22 cellular contexts compared by ENCODE assay signal in genomic region chr14:37968664-37969225, GRCh38.
A peak's percentile ranks its signal among the peaks of the same experiment; 100 is the strongest.
DNase-seq lines count a peak whose midpoint lies in the region; ATAC-seq, FAIRE-seq and TF ChIP-seq lines count a peak whose summit lies in the region.
"Had no signal": no experiment of that assay in that cellular context is flagged by ENCODE, and none has a peak within 500 bp of the region (broad histone marks: within the 10 kb centered on the region; RNA-seq: fewer than 3 reads in every experiment).

No MANE protein-coding gene starts in this region.

- peak; percentile 40 to 46 for DNase-seq in Caco-2
- DNase-seq in OCI-LY7 (ENCODE audit: low spot score) = no peak
- peak; percentile 12 for DNase-seq in bronchial epithelial cell (ENCODE audit: low read depth)
- DNase-seq in pancreas = no peak
- no peak for DNase-seq in activated T-cell treated with anti-CD3 and anti-CD28 coated beads for 4 hours
- DNase-seq in pons (ENCODE audit: low spot score) = no peak
- no peak for DNase-seq in GF-D8 (lab: John Stamatoyannopoulos, UW)
- no peak for DNase-seq in SHP77 treated with DMSO at 0.1 percent for 48 hours (lab: John Stamatoyannopoulos, UW)
- DNase-seq: 8988T; Calu3; CD4-positive, alpha-beta memory T cell; GOT3; H7; HFFc6; IMR-90 had no signal

- no peaks in the 10 kb centered on the region for H3K9me2 ChIP-seq in OCI-LY7 (ENCODE audit: insufficient read depth, low read length)

- intact Hi-C loops in Caco-2 (cut with micrococcal nuclease; ENCODE audit: unreplicated experiment) (loop anchor here (1.0 to 10.0 kb wide), 4 partner anchors 31 to 1056 kb away; partner anchors contain the start of gene SSTR1), OCI-LY7 (cut with micrococcal nuclease; ENCODE audit: unreplicated experiment) (no loop called here), pancreas (cut with DNase I) (no loop called here)

- H2AFZ ChIP-seq in OCI-LY7 (ENCODE audit: low read length) = peak overlapping the region; percentile 42; the same call in 1 of the 2 replicates

- H3K4me3 ChIP-seq in Caco-2 (ENCODE audit: low read depth, low read length) = no peak overlapping the region
- H3K4me3 ChIP-seq in OCI-LY7 (ENCODE audit: low read depth, low read length, poor library complexity, severe bottlenecking) = no peak overlapping the region
- H3K4me3 ChIP-seq in bronchial epithelial cell (ENCODE audit: low read depth, low read length) = no peak overlapping the region
- H3K4me3 ChIP-seq in pancreas = no peak overlapping the region
- H3K4me3 ChIP-seq: BLaER1 had no signal

- H4K20me1 ChIP-seq in OCI-LY7 (ENCODE audit: insufficient read depth, low read length) = no peaks in the 10 kb centered on the region
- H4K20me1 ChIP-seq: BLaER1 had no signal

- peak; percentile 71 to 79 (median 74) for ATAC-seq in pancreas
- ATAC-seq: HCT116 had no signal

- CTCF ChIA-PET in Caco-2 (lab: Charles Lee) = interaction anchor here (0.6 kb wide), 1 partner anchor 240 kb away, joined by 3 read pairs; no protein-coding TSS in a partner anchor
- CTCF ChIA-PET in OCI-LY7 (lab: Charles Lee; ENCODE audit: unreplicated experiment) = no interaction called here

- no peaks in the 10 kb centered on the region for H3K27me3 ChIP-seq in Caco-2 (replicated peaks; ENCODE audit: control insufficient read depth, insufficient read depth, low read length)
- no peaks in the 10 kb centered on the region for H3K27me3 ChIP-seq in bronchial epithelial cell (ENCODE audit: control insufficient read depth, insufficient read depth, low read length)
- no peaks in the 10 kb centered on the region for H3K27me3 ChIP-seq in pancreas
- H3K27me3 ChIP-seq: BLaER1 had no signal

- H3K36me3 Mint-ChIP-seq in Caco-2 (ENCODE audit: insufficient read depth, unreplicated experiment) = no peaks in the 10 kb centered on the region
- H3K36me3 Mint-ChIP-seq: CD14-positive monocyte; CD4-positive, alpha-beta memory T cell had no signal

- no peak overlapping the region for H3K4me2 ChIP-seq in OCI-LY7 (ENCODE audit: low read length)
- H3K4me2 ChIP-seq: BLaER1 had no signal

- H3K4me3 Mint-ChIP-seq in Caco-2 (ENCODE audit: unreplicated experiment) = no peak overlapping the region
- H3K4me3 Mint-ChIP-seq: CD14-positive monocyte; CD4-positive, alpha-beta memory T cell; HFFc6 had no signal

- POLR2A ChIA-PET in Caco-2 (lab: Charles Lee) (interaction anchor here (0.6 kb wide), 1 partner anchor 383 kb away, joined by 8 read pairs; no protein-coding TSS in a partner anchor), OCI-LY7 (lab: Charles Lee) (interaction anchor here (0.7 to 0.8 kb wide), 3 partner anchors 11 to 635 kb away, joined by 4 to 11 read pairs (median 5); no protein-coding TSS in a partner anchor)

- H3K9me3 ChIP-seq in Caco-2 (peaks cover 3% of the 10 kb centered on the region; the same call in 1 of the 2 replicates), OCI-LY7 (ENCODE audit: low read length) (peaks cover 6% of the 10 kb centered on the region; the same call in 1 of the 2 replicates), pancreas (no peaks in the 10 kb centered on the region)
- H3K9me3 ChIP-seq: BLaER1 had no signal

- TF ChIP-seq CTCF in Caco-2 (IDR thresholded peaks at IDR 0.05; ENCODE audit: insufficient read depth in 1 of 2, low read depth in 1 of 2, low read length in 1 of 2, severe bottlenecking in 1 of 2, unreplicated experiment in 1 of 2) = no peak
- no peak for TF ChIP-seq CTCF in OCI-LY7 (conservative IDR thresholded peaks at IDR 0.05; ENCODE audit: low read length)
- no peak for TF ChIP-seq CTCF in bronchial epithelial cell (IDR thresholded peaks at IDR 0.05; ENCODE audit: insufficient read depth, low read length, severe bottlenecking)
- no peak for TF ChIP-seq CTCF in pancreas (IDR thresholded peaks at IDR 0.05)

- no peaks in the 10 kb centered on the region for H3K27me3 Mint-ChIP-seq in Caco-2 (ENCODE audit: insufficient read depth, unreplicated experiment)

- H3K4me1 ChIP-seq in Caco-2 = peaks cover 32% of the 10 kb centered on the region
- peaks cover 14% of the 10 kb centered on the region for H3K4me1 ChIP-seq in OCI-LY7 (ENCODE audit: insufficient read depth, low read length, poor library complexity, severe bottlenecking)
- peaks cover 20 to 26% (median 24%) of the 10 kb centered on the region in 3 donors for H3K4me1 ChIP-seq in pancreas
- H3K4me1 ChIP-seq: BLaER1 had no signal

- H3K36me3 ChIP-seq in Caco-2 (ENCODE audit: control insufficient read depth, insufficient read depth, low read length) = no peaks in the 10 kb centered on the region; the same call in 1 of the 2 replicates
- no peaks in the 10 kb centered on the region for H3K36me3 ChIP-seq in OCI-LY7 (ENCODE audit: insufficient read depth, low read length)
- H3K36me3 ChIP-seq in bronchial epithelial cell (ENCODE audit: control insufficient read depth, insufficient read depth, low read length) = no peaks in the 10 kb centered on the region
- H3K36me3 ChIP-seq in pancreas = no peaks in the 10 kb centered on the region
- H3K36me3 ChIP-seq: BLaER1 had no signal

- no TSS peak for BruUV-seq in Caco-2 (replicated peaks; lab: Mats Ljungman, UMichigan)
- no TSS peak for BruUV-seq in OCI-LY7 (replicated peaks; lab: Mats Ljungman, UMichigan)

- H3K27ac Mint-ChIP-seq in Caco-2 (ENCODE audit: unreplicated experiment) = no peak overlapping the region
- H3K27ac Mint-ChIP-seq: CD14-positive monocyte; CD4-positive, alpha-beta memory T cell; HFFc6 had no signal

- H3K27ac ChIP-seq in OCI-LY7 (ENCODE audit: low read depth, low read length, poor library complexity, severe bottlenecking) = no peak overlapping the region
- H3K27ac ChIP-seq in pancreas = peak overlapping the region; percentile 22 to 73 (median 64)
- H3K27ac ChIP-seq: BLaER1, HL-60 had no signal

- peaks cover 13% of the 10 kb centered on the region for H3K4me1 Mint-ChIP-seq in Caco-2 (ENCODE audit: low read depth, unreplicated experiment)
- H3K4me1 Mint-ChIP-seq: CD14-positive monocyte had no signal

- no peaks in the 10 kb centered on the region for H3K79me2 ChIP-seq in OCI-LY7 (ENCODE audit: insufficient read depth, low read depth, low read length)

- FAIRE-seq in bronchial epithelial cell (lab: Jason Lieb, UNC) (no peak), pancreas (lab: Jason Lieb, UNC) (no peak)
- FAIRE-seq: G401.6, GM12892, GM18507 had no signal

- WGBS in pancreas, 2 donors = 12 to 17% methylated on average over 3 of the region's 3 CpGs

- H3K9me3 Mint-ChIP-seq in Caco-2 (ENCODE audit: unreplicated experiment) = no peaks in the 10 kb centered on the region
- H3K9me3 Mint-ChIP-seq: HFFc6 had no signal

Comparison
In these comparisons a context has a peak if more than half of its experiments do, and no peak if none do; other contexts are left out.
1. DNase-seq: peak in Caco-2 (2 of 2) and bronchial epithelial cell (single experiment); none in OCI-LY7 (single experiment), pancreas (0 of 6), activated T-cell treated with anti-CD3 and anti-CD28 coated beads for 4 hours (single experiment), pons (single experiment), GF-D8 (single experiment) and SHP77 treated with DMSO at 0.1 percent for 48 hours (single experiment).